In the genomic region with DNA sequence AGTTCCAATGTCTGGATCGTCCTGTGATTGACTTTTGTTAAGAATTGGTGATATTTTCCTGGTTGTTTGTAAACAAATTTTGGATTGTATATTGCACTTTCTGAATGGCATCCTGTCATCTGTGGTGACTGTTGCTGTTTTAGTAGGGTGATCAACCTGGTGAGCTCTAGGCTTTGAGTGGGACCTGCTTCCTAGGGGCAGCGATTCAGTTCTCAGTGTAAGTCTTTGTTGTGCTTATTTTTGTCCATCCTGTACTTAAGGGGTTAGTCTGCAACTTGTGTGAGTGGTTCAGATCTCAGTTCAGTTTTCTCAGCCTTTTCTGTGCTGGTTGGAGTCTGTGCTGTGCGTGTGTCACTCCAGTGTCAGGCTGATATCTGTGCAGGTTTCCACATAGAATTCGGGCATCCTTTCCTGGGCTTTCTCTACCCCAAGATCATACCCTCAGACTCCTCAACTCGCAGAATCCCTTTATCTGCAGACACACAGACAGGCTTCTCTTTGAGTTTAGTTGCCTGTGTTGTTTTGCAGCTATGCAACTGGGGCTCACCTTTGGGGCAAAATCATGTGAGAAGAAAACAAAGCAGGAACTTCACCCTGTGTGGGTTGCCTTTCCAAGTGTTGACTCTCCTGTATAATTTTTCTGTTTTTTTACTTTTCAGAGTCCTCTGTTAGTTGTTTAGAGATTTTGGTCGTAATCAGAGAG, we compare ENCODE assay signal across 22 cellular contexts.
"Had no signal": no experiment of that assay in that cellular context is flagged by ENCODE, and none has a peak within 500 bp of the region (broad histone marks: within the 10 kb centered on the region; RNA-seq: fewer than 3 reads in every experiment).

No MANE protein-coding gene starts in this region.

- H3K4me1 ChIP-seq: ascending aorta, breast epithelium had no signal

- H3K27ac Mint-ChIP-seq: activated naive CD4-positive, alpha-beta T cell treated with anti-CD3 and anti-CD28 coated beads for 36 hours; activated naive CD8-positive, alpha-beta T cell treated with anti-CD3 and anti-CD28 coated beads, Interleukin-2, amount 50 U/mL, for 24 hours; activated T-helper 2 cell treated with anti-CD3 and anti-CD28 coated beads, Interferon-gamma antibody, Interleukin-2, Interleukin-4, amounts not matched to agents 10 μg/mL and 5 μg/mL and 100 μg/mL, durations not matched to agents 14 hours and 24 hours and 36 hours; effector memory CD8-positive, alpha-beta T cell; mesothelial cell of epicardium; nephron progenitor cell; progenitor cell of endocrine pancreas; stimulated activated naive B cell treated with anti-CD40 and anti-IgM and Interleukin-4, amounts not matched to agents 10 μg/mL and 1 μg/mL and 100 μg/mL, for 72 hours had no signal

- FAIRE-seq: TTC549 had no signal

- H3K9me3 ChIP-seq: ascending aorta, gastroesophageal sphincter, lower lobe of right lung, tibial artery had no signal

- ATAC-seq: activated naive CD8-positive, alpha-beta T cell treated with anti-CD3 and anti-CD28 coated beads, Interleukin-2, amount 50 U/mL, for 24 hours; effector memory CD8-positive, alpha-beta T cell; gastroesophageal sphincter; heart right ventricle; left cardiac atrium; lower lobe of right lung; stimulated activated naive B cell treated with anti-CD40 and anti-IgM and Interleukin-4, amounts not matched to agents 10 μg/mL and 1 μg/mL and 100 μg/mL, for 72 hours had no signal

- H3K9me3 Mint-ChIP-seq: nephron progenitor cell had no signal

- DNase-seq: activated CD4-positive, CD25-positive, alpha-beta regulatory T cell; activated naive CD4-positive, alpha-beta T cell treated with anti-CD3 and anti-CD28 coated beads for 36 hours; activated naive CD8-positive, alpha-beta T cell treated with anti-CD3 and anti-CD28 coated beads, Interleukin-2, amount 50 U/mL, for 24 hours; dermis blood vessel endothelial cell; effector memory CD8-positive, alpha-beta T cell; erythroblast; heart right ventricle; left cardiac atrium; lower lobe of right lung; nephron progenitor cell; stimulated activated CD4-positive, alpha-beta T cell treated with anti-CD3 and anti-CD28 coated beads, Interleukin-2, amount 100 ng/mL, for 48 hours; stimulated activated naive B cell treated with anti-CD40 and anti-IgM and Interleukin-4, amounts not matched to agents 10 μg/mL and 1 μg/mL and 100 μg/mL, for 72 hours; SW 1271; tibial artery had no signal

- H3K27me3 Mint-ChIP-seq: activated naive CD8-positive, alpha-beta T cell treated with anti-CD3 and anti-CD28 coated beads, Interleukin-2, amount 50 U/mL, for 24 hours; effector memory CD8-positive, alpha-beta T cell; progenitor cell of endocrine pancreas; stimulated activated naive B cell treated with anti-CD40 and anti-IgM and Interleukin-4, amounts not matched to agents 10 μg/mL and 1 μg/mL and 100 μg/mL, for 72 hours had no signal

- H3K36me3 ChIP-seq: ascending aorta, breast epithelium, heart right ventricle, lower lobe of right lung, right atrium auricular region, tibial artery had no signal

- H3K4me3 Mint-ChIP-seq: activated naive CD4-positive, alpha-beta T cell treated with anti-CD3 and anti-CD28 coated beads for 36 hours; activated naive CD8-positive, alpha-beta T cell treated with anti-CD3 and anti-CD28 coated beads, Interleukin-2, amount 50 U/mL, for 24 hours; effector memory CD8-positive, alpha-beta T cell; mesothelial cell of epicardium; nephron progenitor cell; stimulated activated naive B cell treated with anti-CD40 and anti-IgM and Interleukin-4, amounts not matched to agents 10 μg/mL and 1 μg/mL and 100 μg/mL, for 72 hours had no signal

- H3K27me3 ChIP-seq: ascending aorta, breast epithelium, gastroesophageal sphincter, heart right ventricle, right atrium auricular region, tibial artery had no signal

- H3K4me3 ChIP-seq: ascending aorta, breast epithelium, gastroesophageal sphincter, heart right ventricle, lower lobe of right lung, right atrium auricular region, tibial artery had no signal

- H3K27ac ChIP-seq: ascending aorta, breast epithelium, gastroesophageal sphincter, heart right ventricle, lower lobe of right lung, right atrium auricular region, tibial artery had no signal
